In genomic region chr3:138594935-138595259, GRCh38 we compare ENCODE assay signal across 9 cellular contexts. TPM values are rescaled to one million over a fixed set of nuclear protein-coding genes. Genes with fewer than 3 reads are reported as not detected.
A peak's percentile ranks its signal among the peaks of the same experiment; 100 is the strongest.
DNase-seq lines count a peak whose midpoint lies in the region; ATAC-seq and TF ChIP-seq lines count a peak whose summit lies in the region.
"Had no signal": no experiment of that assay in that cellular context is flagged by ENCODE, and none has a peak within 500 bp of the region (broad histone marks: within the 10 kb centered on the region; RNA-seq: fewer than 3 reads in every experiment).

No MANE protein-coding gene starts in this region.

- DNase-seq in coronary artery (ENCODE audit: low spot score) (no peak), progenitor cell of endocrine pancreas (ENCODE audit: low spot score, unreplicated experiment) (no peak), amniotic stem cell (lab: John Stamatoyannopoulos, UW) (no peak), kidney glomerular epithelial cell (lab: John Stamatoyannopoulos, UW) (no peak)
- DNase-seq in activated CD8-positive, alpha-beta memory T cell treated with anti-CD3 and anti-CD28 coated beads, Interleukin-2, amount 50 U/mL, for 4 hours, result no peak
- DNase-seq in activated CD8-positive, alpha-beta memory T cell treated with anti-CD3 and anti-CD28 coated beads for 24 hours, result no peak
- DNase-seq: activated effector memory CD4-positive, alpha-beta T cell treated with Interleukin-2 at 50 U/mL for 16 hours had no signal

- TF ChIP-seq CTCF in coronary artery (IDR thresholded peaks at IDR 0.05), result no peak
- peak; percentile 12 for TF ChIP-seq CTCF in progenitor cell of endocrine pancreas (IDR thresholded peaks at IDR 0.05; ENCODE audit: unreplicated experiment)

- H3K4me3 ChIP-seq in coronary artery, result peak overlapping the region; percentile 78

- ATAC-seq in GM18861 (IDR thresholded peaks at IDR 0.05; ENCODE audit: unreplicated experiment), result peak; percentile 12

- peak overlapping the region; percentile 96 for H3K4me3 Mint-ChIP-seq in progenitor cell of endocrine pancreas (ENCODE audit: low read depth)

- no peaks in the 10 kb centered on the region for H3K9me3 Mint-ChIP-seq in progenitor cell of endocrine pancreas (ENCODE audit: low read depth)

- H3K36me3 Mint-ChIP-seq in progenitor cell of endocrine pancreas (ENCODE audit: insufficient read depth), result peaks cover 2% of the 10 kb centered on the region

- H3K4me1 Mint-ChIP-seq in progenitor cell of endocrine pancreas (ENCODE audit: low read depth), result peaks cover 9% of the 10 kb centered on the region

- H3K27me3 Mint-ChIP-seq in progenitor cell of endocrine pancreas, result no peaks in the 10 kb centered on the region

- peak overlapping the region; percentile 99 for H3K27ac Mint-ChIP-seq in progenitor cell of endocrine pancreas

- H3K9me3 ChIP-seq in KOPT-K1 (ENCODE audit: insufficient read depth, low read length, poor library complexity, severe bottlenecking), result peaks cover 10% of the 10 kb centered on the region

- peak overlapping the region; percentile 91 for H3K27ac ChIP-seq in KOPT-K1 (ENCODE audit: low read depth, low read length, poor library complexity, severe bottlenecking)
- peak overlapping the region in 1 of 2 donors; percentile 91 for H3K27ac ChIP-seq in coronary artery

- peaks cover 22% of the 10 kb centered on the region for H3K36me3 ChIP-seq in KOPT-K1 (ENCODE audit: insufficient read depth, low read length)

RNA-seq across cellular contexts. Expression of gene CEP70, which starts 0.8 kb away (rescaled TPM):
- 55.7 and 61.9 TPM in 2 replicates for total RNA-seq in progenitor cell of endocrine pancreas

RNA-seq across cellular contexts. Expression of gene FAIM, which starts 13.7 kb away (rescaled TPM):
- 24.1 and 24.6 TPM in 2 replicates for total RNA-seq in progenitor cell of endocrine pancreas
